ENCODE assay signal across 11 cellular contexts in the genomic region with DNA sequence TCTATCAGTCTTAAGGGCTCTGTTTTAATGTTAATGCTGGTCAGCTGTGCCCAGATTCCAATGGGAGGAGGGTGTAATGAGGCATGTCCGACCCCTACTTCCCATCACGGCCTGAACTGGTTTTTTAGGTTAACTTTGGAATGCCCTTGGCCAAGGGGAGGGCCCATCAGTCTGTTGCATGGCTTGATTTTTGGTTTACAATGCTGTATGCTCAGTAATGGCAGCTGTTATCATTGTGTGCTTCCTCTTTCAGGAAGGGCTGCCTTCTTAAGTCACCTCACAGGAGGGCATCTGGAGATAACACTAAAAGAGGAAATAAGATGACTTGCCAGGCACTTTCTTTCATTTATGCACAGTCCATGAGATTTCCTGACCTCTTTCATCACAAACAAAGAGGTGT. TPM values are rescaled to one million over a fixed set of nuclear protein-coding genes. Genes with fewer than 3 reads are reported as not detected.
DNase-seq lines count a peak whose midpoint lies in the region; ATAC-seq, FAIRE-seq and TF ChIP-seq lines count a peak whose summit lies in the region.
"Had no signal": no experiment of that assay in that cellular context is flagged by ENCODE, and none has a peak within 500 bp of the region (broad histone marks: within the 10 kb centered on the region; RNA-seq: fewer than 3 reads in every experiment).

No MANE protein-coding gene starts in this region.

- H3K4me1 Mint-ChIP-seq in brain, result peaks cover 64% of the 10 kb centered on the region
- H3K4me1 Mint-ChIP-seq in activated T-cell treated with anti-CD3 and anti-CD28 coated beads, Interleukin-2, amount 50 U/mL, for 24 hours (ENCODE audit: low read depth), result no peaks in the 10 kb centered on the region

- H3K4me3 ChIP-seq in mucosa of descending colon, result no peak overlapping the region
- H3K4me3 ChIP-seq: cardiac muscle cell, upper lobe of left lung had no signal

- H3K27me3 Mint-ChIP-seq in brain, result no peaks in the 10 kb centered on the region
- peaks cover 67% of the 10 kb centered on the region for H3K27me3 Mint-ChIP-seq in activated T-cell treated with anti-CD3 and anti-CD28 coated beads, Interleukin-2, amount 50 U/mL, for 24 hours

- FAIRE-seq in H54 (lab: Jason Lieb, UNC), result no peak

- peaks cover 8% of the 10 kb centered on the region for H3K36me3 Mint-ChIP-seq in brain
- no peaks in the 10 kb centered on the region for H3K36me3 Mint-ChIP-seq in activated T-cell treated with anti-CD3 and anti-CD28 coated beads, Interleukin-2, amount 50 U/mL, for 24 hours (ENCODE audit: low read depth)

- H3K9me3 Mint-ChIP-seq in brain, result peaks cover 9 to 22% (median 14%) of the 10 kb centered on the region in 5 experiments
- H3K9me3 Mint-ChIP-seq in activated T-cell treated with anti-CD3 and anti-CD28 coated beads, Interleukin-2, amount 50 U/mL, for 24 hours, result peaks cover 11% of the 10 kb centered on the region

- ATAC-seq in mucosa of descending colon (peak; percentile 81), GM21423 (IDR thresholded peaks at IDR 0.05; ENCODE audit: unreplicated experiment) (no peak)

- H3K36me3 ChIP-seq in mucosa of descending colon (ENCODE audit: low read depth), result no peaks in the 10 kb centered on the region
- H3K36me3 ChIP-seq: cardiac muscle cell, upper lobe of left lung had no signal

- H3K4me3 Mint-ChIP-seq in brain, result no peak overlapping the region
- H3K4me3 Mint-ChIP-seq in activated T-cell treated with anti-CD3 and anti-CD28 coated beads, Interleukin-2, amount 50 U/mL, for 24 hours, result no peak overlapping the region

- TF ChIP-seq CTCF in brain (conservative IDR thresholded peaks at IDR 0.05) (no peak), mucosa of descending colon (IDR thresholded peaks at IDR 0.05) (no peak)

- DNase-seq in GDM1 (lab: John Stamatoyannopoulos, UW), result peak; percentile 40
- DNase-seq in NAMALWA (ENCODE audit: low spot score), result peak; percentile 32
- DNase-seq in mucosa of descending colon, result no peak
- no peak for DNase-seq in H54 (ENCODE audit: insufficient read length, low spot score)
- no peak for DNase-seq in activated naive CD4-positive, alpha-beta T cell treated with anti-CD3 and anti-CD28 coated beads, Interleukin-2, amount 50 U/mL, for 16 hours
- DNase-seq in activated T-cell treated with anti-CD3 and anti-CD28 coated beads, Interleukin-2, amount 50 U/mL, for 24 hours, result no peak
- DNase-seq: activated CD8-positive, alpha-beta memory T cell treated with anti-CD3 and anti-CD28 coated beads for 24 hours; upper lobe of left lung had no signal

- H3K9me3 ChIP-seq in mucosa of descending colon, result no peaks in the 10 kb centered on the region

- no peak for TF ChIP-seq POLR2A in H54 (IDR thresholded peaks at IDR 0.05; ENCODE audit: low read depth, low read length)

- intact Hi-C loops in mucosa of descending colon (cut with DNase I, micrococcal nuclease), result no loop called here

- peak overlapping the region in 3 of 5 experiments; percentile 88 to 92 (median 89) for H3K27ac Mint-ChIP-seq in brain
- no peak overlapping the region for H3K27ac Mint-ChIP-seq in activated T-cell treated with anti-CD3 and anti-CD28 coated beads, Interleukin-2, amount 50 U/mL, for 24 hours

- no peaks in the 10 kb centered on the region for H3K4me1 ChIP-seq in mucosa of descending colon (ENCODE audit: low read depth)

RNA-seq across cellular contexts. Expression of gene ATXN3L, which starts 36.3 kb away (rescaled TPM):
- polyA plus RNA-seq in brain (ENCODE audit: insufficient read depth, low read depth, low replicate concordance), result not detected
- total RNA-seq in mucosa of descending colon, result not detected
- total RNA-seq: cardiac muscle cell, upper lobe of left lung had no signal
- polyA plus RNA-seq: cardiac muscle cell had no signal

Comparison
In these comparisons a context has a peak if more than half of its experiments do, and no peak if none do; other contexts are left out.
1. DNase-seq: peak in GDM1 (single experiment) and NAMALWA (single experiment); none in mucosa of descending colon (0 of 3), H54 (single experiment), activated naive CD4-positive, alpha-beta T cell treated with anti-CD3 and anti-CD28 coated beads, Interleukin-2, amount 50 U/mL, for 16 hours (single experiment) and activated T-cell treated with anti-CD3 and anti-CD28 coated beads, Interleukin-2, amount 50 U/mL, for 24 hours (single experiment).